ENCODE assay signal across 7 cellular contexts in genomic region chr20:15449061-15449460, GRCh38.
"Had no signal": no experiment of that assay in that cellular context is flagged by ENCODE, and none has a peak within 500 bp of the region (broad histone marks: within the 10 kb centered on the region; RNA-seq: fewer than 3 reads in every experiment).

No MANE protein-coding gene starts in this region.

- H3K4me3 ChIP-seq: GM23248, HAP-1, K562 had no signal

- DNase-seq: GM23248, GOT3, H7, HFFc6, IMR-90 had no signal

- H3K36me3 ChIP-seq: HAP-1 had no signal
